ENCODE assay signal across 1 cellular context in the genomic region with DNA sequence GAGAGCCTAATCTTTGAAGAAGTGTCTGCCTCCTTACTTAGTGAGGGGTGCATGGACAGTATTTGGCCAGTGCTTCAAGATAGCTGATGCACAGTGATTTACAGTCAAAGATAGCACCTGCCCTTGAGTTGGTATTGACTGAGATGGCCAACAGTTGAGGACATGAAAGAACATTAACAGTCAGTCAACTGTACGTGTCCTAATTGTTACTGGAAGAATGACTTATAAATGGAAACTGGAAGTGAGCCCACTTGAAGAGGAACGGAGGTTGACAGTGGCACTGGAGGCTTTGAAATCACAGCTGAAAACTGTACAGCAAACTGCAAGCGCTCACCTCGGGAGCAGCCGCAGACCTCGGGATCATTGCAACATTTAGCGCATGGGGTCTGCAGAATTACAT.
TF ChIP-seq lines count a peak whose summit lies in the region.

No MANE protein-coding gene starts in this region.

TF ChIP-seq in GM23338, 12 proteins besides CTCF, POLR2A, EP300 and RAD21 (continued from another document):
- TF ChIP-seq JUNB (IDR thresholded peaks at IDR 0.05; ENCODE audit: unreplicated experiment), result no peak
- no peak for TF ChIP-seq ZNF114 (CRISPR knock-in tag; IDR thresholded peaks at IDR 0.05)
- TF ChIP-seq POLR2AphosphoS5 (IDR thresholded peaks at IDR 0.05; ENCODE audit: low read depth), result no peak
- TF ChIP-seq, protein P1, sequence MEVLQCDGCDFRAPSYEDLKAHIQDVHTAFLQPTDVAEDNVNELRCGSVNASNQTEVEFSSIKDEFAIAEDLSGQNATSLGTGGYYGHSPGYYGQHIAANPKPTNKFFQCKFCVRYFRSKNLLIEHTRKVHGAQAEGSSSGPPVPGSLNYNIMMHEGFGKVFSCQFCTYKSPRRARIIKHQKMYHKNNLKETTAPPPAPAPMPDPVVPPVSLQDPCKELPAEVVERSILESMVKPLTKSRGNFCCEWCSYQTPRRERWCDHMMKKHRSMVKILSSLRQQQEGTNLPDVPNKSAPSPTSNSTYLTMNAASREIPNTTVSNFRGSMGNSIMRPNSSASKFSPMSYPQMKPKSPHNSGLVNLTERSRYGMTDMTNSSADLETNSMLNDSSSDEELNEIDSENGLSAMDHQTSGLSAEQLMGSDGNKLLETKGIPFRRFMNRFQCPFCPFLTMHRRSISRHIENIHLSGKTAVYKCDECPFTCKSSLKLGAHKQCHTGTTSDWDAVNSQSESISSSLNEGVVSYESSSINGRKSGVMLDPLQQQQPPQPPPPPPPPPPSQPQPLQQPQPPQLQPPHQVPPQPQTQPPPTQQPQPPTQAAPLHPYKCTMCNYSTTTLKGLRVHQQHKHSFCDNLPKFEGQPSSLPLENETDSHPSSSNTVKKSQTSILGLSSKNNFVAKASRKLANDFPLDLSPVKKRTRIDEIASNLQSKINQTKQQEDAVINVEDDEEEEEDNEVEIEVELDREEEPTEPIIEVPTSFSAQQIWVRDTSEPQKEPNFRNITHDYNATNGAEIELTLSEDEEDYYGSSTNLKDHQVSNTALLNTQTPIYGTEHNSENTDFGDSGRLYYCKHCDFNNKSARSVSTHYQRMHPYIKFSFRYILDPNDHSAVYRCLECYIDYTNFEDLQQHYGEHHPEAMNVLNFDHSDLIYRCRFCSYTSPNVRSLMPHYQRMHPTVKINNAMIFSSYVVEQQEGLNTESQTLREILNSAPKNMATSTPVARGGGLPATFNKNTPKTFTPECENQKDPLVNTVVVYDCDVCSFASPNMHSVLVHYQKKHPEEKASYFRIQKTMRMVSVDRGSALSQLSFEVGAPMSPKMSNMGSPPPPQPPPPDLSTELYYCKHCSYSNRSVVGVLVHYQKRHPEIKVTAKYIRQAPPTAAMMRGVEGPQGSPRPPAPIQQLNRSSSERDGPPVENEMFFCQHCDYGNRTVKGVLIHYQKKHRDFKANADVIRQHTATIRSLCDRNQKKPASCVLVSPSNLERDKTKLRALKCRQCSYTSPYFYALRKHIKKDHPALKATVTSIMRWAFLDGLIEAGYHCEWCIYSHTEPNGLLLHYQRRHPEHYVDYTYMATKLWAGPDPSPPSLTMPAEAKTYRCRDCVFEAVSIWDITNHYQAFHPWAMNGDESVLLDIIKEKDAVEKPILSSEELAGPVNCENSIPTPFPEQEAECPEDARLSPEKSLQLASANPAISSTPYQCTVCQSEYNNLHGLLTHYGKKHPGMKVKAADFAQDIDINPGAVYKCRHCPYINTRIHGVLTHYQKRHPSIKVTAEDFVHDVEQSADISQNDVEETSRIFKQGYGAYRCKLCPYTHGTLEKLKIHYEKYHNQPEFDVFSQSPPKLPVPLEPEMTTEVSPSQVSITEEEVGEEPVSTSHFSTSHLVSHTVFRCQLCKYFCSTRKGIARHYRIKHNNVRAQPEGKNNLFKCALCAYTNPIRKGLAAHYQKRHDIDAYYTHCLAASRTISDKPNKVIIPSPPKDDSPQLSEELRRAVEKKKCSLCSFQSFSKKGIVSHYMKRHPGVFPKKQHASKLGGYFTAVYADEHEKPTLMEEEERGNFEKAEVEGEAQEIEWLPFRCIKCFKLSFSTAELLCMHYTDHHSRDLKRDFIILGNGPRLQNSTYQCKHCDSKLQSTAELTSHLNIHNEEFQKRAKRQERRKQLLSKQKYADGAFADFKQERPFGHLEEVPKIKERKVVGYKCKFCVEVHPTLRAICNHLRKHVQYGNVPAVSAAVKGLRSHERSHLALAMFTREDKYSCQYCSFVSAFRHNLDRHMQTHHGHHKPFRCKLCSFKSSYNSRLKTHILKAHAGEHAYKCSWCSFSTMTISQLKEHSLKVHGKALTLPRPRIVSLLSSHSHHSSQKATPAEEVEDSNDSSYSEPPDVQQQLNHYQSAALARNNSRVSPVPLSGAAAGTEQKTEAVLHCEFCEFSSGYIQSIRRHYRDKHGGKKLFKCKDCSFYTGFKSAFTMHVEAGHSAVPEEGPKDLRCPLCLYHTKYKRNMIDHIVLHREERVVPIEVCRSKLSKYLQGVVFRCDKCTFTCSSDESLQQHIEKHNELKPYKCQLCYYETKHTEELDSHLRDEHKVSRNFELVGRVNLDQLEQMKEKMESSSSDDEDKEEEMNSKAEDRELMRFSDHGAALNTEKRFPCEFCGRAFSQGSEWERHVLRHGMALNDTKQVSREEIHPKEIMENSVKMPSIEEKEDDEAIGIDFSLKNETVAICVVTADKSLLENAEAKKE (CRISPR knock-in tag; IDR thresholded peaks at IDR 0.05), result no peak
- TF ChIP-seq, protein P2, sequence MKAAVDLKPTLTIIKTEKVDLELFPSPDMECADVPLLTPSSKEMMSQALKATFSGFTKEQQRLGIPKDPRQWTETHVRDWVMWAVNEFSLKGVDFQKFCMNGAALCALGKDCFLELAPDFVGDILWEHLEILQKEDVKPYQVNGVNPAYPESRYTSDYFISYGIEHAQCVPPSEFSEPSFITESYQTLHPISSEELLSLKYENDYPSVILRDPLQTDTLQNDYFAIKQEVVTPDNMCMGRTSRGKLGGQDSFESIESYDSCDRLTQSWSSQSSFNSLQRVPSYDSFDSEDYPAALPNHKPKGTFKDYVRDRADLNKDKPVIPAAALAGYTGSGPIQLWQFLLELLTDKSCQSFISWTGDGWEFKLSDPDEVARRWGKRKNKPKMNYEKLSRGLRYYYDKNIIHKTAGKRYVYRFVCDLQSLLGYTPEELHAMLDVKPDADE (IDR thresholded peaks at IDR 0.05), result no peak
- TF ChIP-seq ZNF331 (CRISPR knock-in tag; IDR thresholded peaks at IDR 0.05; ENCODE audit: low read depth), result no peak
- no peak for TF ChIP-seq EZH2phosphoT487 (IDR thresholded peaks at IDR 0.05; ENCODE audit: unreplicated experiment)
- no peak for TF ChIP-seq NANOG (IDR thresholded peaks at IDR 0.05; ENCODE audit: borderline replicate concordance)
- TF ChIP-seq EZH2 (IDR thresholded peaks at IDR 0.05; ENCODE audit: low read depth, unreplicated experiment), result no peak
- TF ChIP-seq STAT1 (IDR thresholded peaks at IDR 0.05; ENCODE audit: unreplicated experiment), result no peak
TF ChIP-seq in GM23338: peak in this region for 0.
